Comparison of ENCODE assay signal across 8 cellular contexts in the genomic region with DNA sequence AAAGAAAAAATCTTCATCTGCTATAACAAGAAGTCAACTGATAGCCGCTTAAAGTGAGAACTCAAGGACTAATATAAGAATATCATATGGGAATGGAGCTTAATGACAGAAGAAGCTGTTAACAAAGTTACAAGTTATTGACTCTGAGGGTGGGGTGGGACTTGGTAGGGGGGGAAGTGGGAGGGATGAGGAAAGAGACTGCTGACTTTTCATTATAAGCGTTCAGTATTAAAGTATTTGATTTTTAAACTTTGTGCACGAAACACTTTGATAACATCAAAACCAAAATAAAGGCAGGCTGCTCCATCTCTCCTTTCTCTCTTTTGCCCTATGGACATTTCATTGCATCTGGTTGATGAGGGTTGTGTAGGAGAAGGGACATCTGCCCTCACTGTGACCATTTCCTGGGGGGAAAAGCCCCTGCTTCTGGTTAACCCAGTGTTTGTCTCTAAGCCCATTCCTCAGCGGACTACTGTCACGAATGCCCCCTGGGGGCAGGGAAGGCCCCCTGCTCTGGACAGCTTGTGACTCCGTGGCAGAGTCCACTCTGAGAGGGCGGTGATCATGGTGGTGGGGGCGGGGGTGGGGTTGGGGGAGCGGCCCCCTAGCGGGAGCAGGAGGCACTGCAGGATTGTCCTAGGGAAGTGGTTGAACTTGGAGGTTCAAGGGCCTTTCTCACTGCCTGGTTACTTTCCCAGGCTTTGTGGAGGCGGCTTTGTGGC.
DNase-seq lines count a peak whose midpoint lies in the region; FAIRE-seq and TF ChIP-seq lines count a peak whose summit lies in the region.

No MANE protein-coding gene starts in this region.

- DNase-seq in AG20443 (ENCODE audit: low spot score): peak; percentile 62
- peak; percentile 32 for DNase-seq in GM18507 (ENCODE audit: extremely low spot score, insufficient read length, low read depth)
- peak; percentile 18 for DNase-seq in RWPE1 (ENCODE audit: low spot score)
- no peak for DNase-seq in NCI-H2107 treated with DMSO at 0.1 percent for 48 hours (lab: John Stamatoyannopoulos, UW; ENCODE audit: unreplicated experiment)
- no peak for DNase-seq in dedifferentiated amniotic fluid mesenchymal stem cell (ENCODE audit: extremely low spot score)
- DNase-seq in DMS114 treated with DMSO at 0.1 percent for 48 hours (lab: John Stamatoyannopoulos, UW; ENCODE audit: unreplicated experiment): no peak
- no peak for DNase-seq in posterior cingulate gyrus

- no peak for FAIRE-seq in GM18507 (lab: Jason Lieb, UNC)

- H3K27ac ChIP-seq in RWPE1: no peak overlapping the region
- no peak overlapping the region for H3K27ac ChIP-seq in iPS-20b (ENCODE audit: low read length)

- peak overlapping the region; percentile 48; the same call in 1 of the 2 replicates for H3K4me3 ChIP-seq in iPS-20b (ENCODE audit: low read length)

- H3K4me1 ChIP-seq in iPS-20b (ENCODE audit: insufficient read depth, low read length): peaks cover 14% of the 10 kb centered on the region

- intact Hi-C loops in posterior cingulate gyrus (cut with DNase I): no loop called here

- peak; percentile 77 for TF ChIP-seq CTCF in RWPE1 (conservative IDR thresholded peaks at IDR 0.05; ENCODE audit: low read depth)

- no peak overlapping the region for H3K9ac ChIP-seq in iPS-20b (ENCODE audit: low read depth, low read length)

- POLR2A ChIA-PET in RWPE1 (lab: Yijun Ruan, JAX; ENCODE audit: low non-redundant PET): no interaction called here

- no peaks in the 10 kb centered on the region for H3K9me3 ChIP-seq in iPS-20b (ENCODE audit: insufficient read depth, low read depth, low read length)

- no peaks in the 10 kb centered on the region for H3K27me3 ChIP-seq in iPS-20b (ENCODE audit: insufficient read depth, low read length)

- CTCF ChIA-PET in RWPE1 (lab: Yijun Ruan, JAX): interaction anchor here (0.5 kb wide), 1 partner anchor 245 kb away, joined by 3 read pairs; no protein-coding TSS in a partner anchor

- no peaks in the 10 kb centered on the region for H3K36me3 ChIP-seq in iPS-20b (ENCODE audit: insufficient read depth, low read depth, low read length)

Comparison
In these comparisons a context has a peak if more than half of its experiments do, and no peak if none do; other contexts are left out.
1. DNase-seq: peak in AG20443 (single experiment), GM18507 (single experiment) and RWPE1 (single experiment); none in NCI-H2107 treated with DMSO at 0.1 percent for 48 hours (single experiment), dedifferentiated amniotic fluid mesenchymal stem cell (single experiment), DMS114 treated with DMSO at 0.1 percent for 48 hours (single experiment) and posterior cingulate gyrus (0 of 10).